ENCODE assay signal across 8 cellular contexts in genomic region chr9:37953775-37954437, GRCh38. TPM values are rescaled to one million over a fixed set of nuclear protein-coding genes. Genes with fewer than 3 reads are reported as not detected.
A peak's percentile ranks its signal among the peaks of the same experiment; 100 is the strongest.
DNase-seq lines count a peak whose midpoint lies in the region; ATAC-seq and TF ChIP-seq lines count a peak whose summit lies in the region.

No MANE protein-coding gene starts in this region.

- H3K27ac ChIP-seq in foreskin keratinocyte: peak overlapping the region; percentile 74

- peak; percentile 87 for DNase-seq in AG08396 (ENCODE audit: low spot score)
- no peak for DNase-seq in activated CD4-positive, alpha-beta T cell treated with anti-CD3 and anti-CD28 coated beads, Interleukin-2, amount 10 ng/mL, durations not matched to agents 7 days and 5 days
- peak; percentile 94 to 96 for DNase-seq in foreskin keratinocyte
- DNase-seq in stimulated activated CD4-positive, alpha-beta T cell treated with anti-CD3 and anti-CD28 coated beads, Interleukin-4, amount 100 ng/mL, for 4 hours: peak; percentile 4 to 13
- DNase-seq in hippocampal formation (lab: John Stamatoyannopoulos, UW): no peak
- DNase-seq in CD1c-positive myeloid dendritic cell (ENCODE audit: extremely low spot score): no peak

- H3K36me3 Mint-ChIP-seq in activated CD4-positive, alpha-beta T cell treated with anti-CD3 and anti-CD28 coated beads, Interleukin-2, amount 10 ng/mL, durations not matched to agents 7 days and 5 days (ENCODE audit: low read depth): no peaks in the 10 kb centered on the region

- ATAC-seq in GM19025 (IDR thresholded peaks at IDR 0.05; ENCODE audit: low read depth, unreplicated experiment): peak; percentile 69
- peak; percentile 54 for ATAC-seq in HG03097 (IDR thresholded peaks at IDR 0.05; ENCODE audit: low FRiP score, unreplicated experiment)
- peak; percentile 86 for ATAC-seq in foreskin keratinocyte

- peak; percentile 7 for TF ChIP-seq CTCF in foreskin keratinocyte (conservative IDR thresholded peaks at IDR 0.05)

- no peaks in the 10 kb centered on the region for H3K27me3 Mint-ChIP-seq in activated CD4-positive, alpha-beta T cell treated with anti-CD3 and anti-CD28 coated beads, Interleukin-2, amount 10 ng/mL, durations not matched to agents 7 days and 5 days

- CTCF ChIA-PET in activated CD4-positive, alpha-beta T cell treated with anti-CD3 and anti-CD28 coated beads, Interleukin-2, amount 10 ng/mL, durations not matched to agents 7 days and 5 days (lab: Charles Lee): no interaction called here

- H3K4me3 Mint-ChIP-seq in activated CD4-positive, alpha-beta T cell treated with anti-CD3 and anti-CD28 coated beads, Interleukin-2, amount 10 ng/mL, durations not matched to agents 7 days and 5 days: no peak overlapping the region

- H3K27me3 ChIP-seq in foreskin keratinocyte: no peaks in the 10 kb centered on the region

- peak overlapping the region; percentile 55 for H3K27ac Mint-ChIP-seq in activated CD4-positive, alpha-beta T cell treated with anti-CD3 and anti-CD28 coated beads, Interleukin-2, amount 10 ng/mL, durations not matched to agents 7 days and 5 days

- POLR2A ChIA-PET in activated CD4-positive, alpha-beta T cell treated with anti-CD3 and anti-CD28 coated beads, Interleukin-2, amount 10 ng/mL, durations not matched to agents 7 days and 5 days (lab: Charles Lee): no interaction called here

- H3K4me1 ChIP-seq in foreskin keratinocyte: no peaks in the 10 kb centered on the region

- H3K4me1 Mint-ChIP-seq in activated CD4-positive, alpha-beta T cell treated with anti-CD3 and anti-CD28 coated beads, Interleukin-2, amount 10 ng/mL, durations not matched to agents 7 days and 5 days: peaks cover 13% of the 10 kb centered on the region

- no peaks in the 10 kb centered on the region for H3K9me3 Mint-ChIP-seq in activated CD4-positive, alpha-beta T cell treated with anti-CD3 and anti-CD28 coated beads, Interleukin-2, amount 10 ng/mL, durations not matched to agents 7 days and 5 days

RNA-seq across cellular contexts. Expression of gene SLC25A51, which starts 50.0 kb away (rescaled TPM):
- total RNA-seq in activated CD4-positive, alpha-beta T cell treated with anti-CD3 and anti-CD28 coated beads, Interleukin-2, amount 10 ng/mL, durations not matched to agents 7 days and 5 days: 10 to 100 TPM; 30.5 to 36.8 TPM
- total RNA-seq in foreskin keratinocyte: 31.1 and 31.8 TPM in 2 replicates
- polyA plus RNA-seq in foreskin keratinocyte: 7.8 and 9.1 TPM in 2 replicates

Comparison
In these comparisons a context has a peak if more than half of its experiments do, and no peak if none do; other contexts are left out.
1. DNase-seq: peak in AG08396 (single experiment), foreskin keratinocyte (2 of 2) and stimulated activated CD4-positive, alpha-beta T cell treated with anti-CD3 and anti-CD28 coated beads, Interleukin-4, amount 100 ng/mL, for 4 hours (2 of 2); none in activated CD4-positive, alpha-beta T cell treated with anti-CD3 and anti-CD28 coated beads, Interleukin-2, amount 10 ng/mL, durations not matched to agents 7 days and 5 days (single experiment), hippocampal formation (0 of 2) and CD1c-positive myeloid dendritic cell (single experiment).
2. Peak in every context shown above with its lines, with median percentiles within 50 percentile points of each other: ATAC-seq.